ENCODE assay signal across 8 cellular contexts in genomic region chr17:60139438-60140285, GRCh38. TPM values are rescaled to one million over a fixed set of nuclear protein-coding genes. Genes with fewer than 3 reads are reported as not detected.
DNase-seq lines count a peak whose midpoint lies in the region; ATAC-seq lines count a peak whose summit lies in the region.

No MANE protein-coding gene starts in this region.

- no peaks in the 10 kb centered on the region for H3K36me3 Mint-ChIP-seq in activated naive CD8-positive, alpha-beta T cell treated with anti-CD3 and anti-CD28 coated beads, Interleukin-2, amount 50 U/mL, for 24 hours (ENCODE audit: low read depth)

- H3K27ac Mint-ChIP-seq in activated naive CD8-positive, alpha-beta T cell treated with anti-CD3 and anti-CD28 coated beads, Interleukin-2, amount 50 U/mL, for 24 hours: no peak overlapping the region

- in situ Hi-C loops in SK-MEL-5 (cut with HindIII; ENCODE audit: low pct_unique_long_range_greater_than_20kb, low sequenced_read_pairs): no loop called here

- H3K4me1 Mint-ChIP-seq in activated naive CD8-positive, alpha-beta T cell treated with anti-CD3 and anti-CD28 coated beads, Interleukin-2, amount 50 U/mL, for 24 hours: peaks cover 37% of the 10 kb centered on the region

- 6% methylated on average over 66 of the region's 66 CpGs for WGBS in right cardiac atrium

- H3K27me3 ChIP-seq in right cardiac atrium (ENCODE audit: control insufficient read depth, insufficient read depth): no peaks in the 10 kb centered on the region

- H3K4me3 Mint-ChIP-seq in activated naive CD8-positive, alpha-beta T cell treated with anti-CD3 and anti-CD28 coated beads, Interleukin-2, amount 50 U/mL, for 24 hours: no peak overlapping the region

- peaks cover 2% of the 10 kb centered on the region for H3K4me1 ChIP-seq in right cardiac atrium (ENCODE audit: control insufficient read depth, insufficient read depth, low read length)

- peaks cover 74% of the 10 kb centered on the region for H3K27me3 Mint-ChIP-seq in activated naive CD8-positive, alpha-beta T cell treated with anti-CD3 and anti-CD28 coated beads, Interleukin-2, amount 50 U/mL, for 24 hours

- no peak for ATAC-seq in activated naive CD8-positive, alpha-beta T cell treated with anti-CD3 and anti-CD28 coated beads, Interleukin-2, amount 50 U/mL, for 24 hours
- ATAC-seq in right cardiac atrium (peak; percentile 40 to 54), GM21515 (IDR thresholded peaks at IDR 0.05; ENCODE audit: unreplicated experiment) (no peak), HG03108 (IDR thresholded peaks at IDR 0.05; ENCODE audit: unreplicated experiment) (no peak), HG03565 (IDR thresholded peaks at IDR 0.05; ENCODE audit: unreplicated experiment) (no peak)

- H3K4me3 ChIP-seq in right cardiac atrium (ENCODE audit: low read length) (peak overlapping the region; percentile 1), skeletal muscle cell (ENCODE audit: low read depth, low read length) (peak overlapping the region; percentile 24)

- H3K9me3 ChIP-seq in right cardiac atrium (ENCODE audit: control insufficient read depth, low read length): no peaks in the 10 kb centered on the region

- intact Hi-C loops in right cardiac atrium (cut with DNase I): loop anchor here in 2 of 4 donors (10.0 kb wide), 1 partner anchor 295 kb away; no protein-coding TSS in a partner anchor

- H3K27ac ChIP-seq in right cardiac atrium (ENCODE audit: low read length): no peak overlapping the region

- DNase-seq in ELR (ENCODE audit: low read depth) (peak; percentile 74), SK-MEL-5 (ENCODE audit: low read depth, low spot score) (peak; percentile 65), right cardiac atrium (peak; percentile 80 to 93 (median 91)), skeletal muscle cell (ENCODE audit: low read depth) (no peak)
- peak; percentile 73 for DNase-seq in activated naive CD8-positive, alpha-beta T cell treated with anti-CD3 and anti-CD28 coated beads, Interleukin-2, amount 50 U/mL, for 24 hours

- no peaks in the 10 kb centered on the region for H3K9me3 Mint-ChIP-seq in activated naive CD8-positive, alpha-beta T cell treated with anti-CD3 and anti-CD28 coated beads, Interleukin-2, amount 50 U/mL, for 24 hours

RNA-seq across cellular contexts. Expression of gene CA4, which starts 10.1 kb away (rescaled TPM):
- not detected in 2 replicates for total RNA-seq in SK-MEL-5 (2014; rRNA removed; shearing (Covaris generic))
- polyA plus RNA-seq in SK-MEL-5 (2015; cell fraction: cytosol; rRNA removed): not detected in 2 replicates
- not detected in 2 replicates for polyA plus RNA-seq in SK-MEL-5 (2015; cell fraction: nucleus; rRNA removed)
- total RNA-seq in right cardiac atrium: 10 to 100 TPM in 1 of 4 donors, 1 to 10 TPM in 3; 2.3 to 11.3 (median 4.3) TPM
- 17.6 TPM for polyA plus RNA-seq in right cardiac atrium

Comparison
In these comparisons a context has a peak if more than half of its experiments do, and no peak if none do; other contexts are left out.
1. ATAC-seq: peak in right cardiac atrium (2 of 2); none in activated naive CD8-positive, alpha-beta T cell treated with anti-CD3 and anti-CD28 coated beads, Interleukin-2, amount 50 U/mL, for 24 hours (single experiment), GM21515 (single experiment), HG03108 (single experiment) and HG03565 (single experiment).